ENCODE assay signal across 8 cellular contexts in the genomic region with DNA sequence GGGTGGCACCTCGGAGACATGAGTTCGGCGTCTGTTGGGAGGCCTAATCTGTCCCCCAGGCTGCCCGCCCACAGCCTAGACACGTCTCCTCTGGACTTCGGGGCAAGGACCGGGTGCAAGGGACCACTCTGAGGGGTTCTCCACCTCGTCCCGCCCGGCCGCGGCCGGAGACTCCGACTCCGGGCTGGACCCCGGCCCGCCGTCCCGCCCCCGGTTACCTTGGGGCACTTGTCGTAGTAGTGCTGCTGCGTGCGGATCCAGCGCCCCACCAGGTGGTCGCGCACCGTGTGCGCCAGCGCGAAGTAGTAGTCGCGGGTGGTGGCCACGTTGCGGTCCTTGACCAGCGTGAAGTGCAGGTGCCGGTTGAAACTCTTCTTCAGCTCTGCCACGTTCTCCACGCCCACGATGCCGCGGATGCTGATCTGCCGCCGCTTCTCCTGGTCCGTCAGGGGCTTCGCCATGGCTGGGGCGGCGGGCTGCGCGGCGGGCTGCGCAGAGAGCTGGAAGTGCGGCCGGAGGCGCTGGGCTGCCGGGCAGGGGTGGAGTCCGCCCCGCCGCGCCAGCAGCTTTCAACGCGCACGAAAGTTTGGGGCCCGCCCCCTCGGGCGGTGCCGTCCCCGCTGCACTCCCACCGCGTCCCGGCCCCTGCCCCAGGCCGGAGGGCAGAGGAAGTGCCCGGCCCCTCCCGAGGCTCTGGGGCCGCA. TPM values are rescaled to one million over a fixed set of nuclear protein-coding genes. Genes with fewer than 3 reads are reported as not detected.
DNase-seq lines count a peak whose midpoint lies in the region; ATAC-seq and TF ChIP-seq lines count a peak whose summit lies in the region.

A gene (minus strand): TSS at position 541 of the 704 bp plus-strand sequence. CDS start 80 bp downstream, at position 461.

- H3K9me3 ChIP-seq in right cardiac atrium (ENCODE audit: control insufficient read depth, low read length) (no peaks in the 10 kb centered on the region), psoas muscle (no peaks in the 10 kb centered on the region)

- ATAC-seq in HG03342 (IDR thresholded peaks at IDR 0.05; ENCODE audit: unreplicated experiment) (peak; percentile 77), right cardiac atrium (peak; percentile 97 to 98), psoas muscle (peak; percentile 84 to 94 (median 89)), HG03280 (IDR thresholded peaks at IDR 0.05; ENCODE audit: unreplicated experiment) (no peak)

- no peaks in the 10 kb centered on the region for H3K27me3 ChIP-seq in right cardiac atrium (ENCODE audit: control insufficient read depth, insufficient read depth)
- peaks cover 0 to 2% (median 0%) of the 10 kb centered on the region in 3 donors for H3K27me3 ChIP-seq in psoas muscle (ENCODE audit: insufficient read depth in 3 of 3, low read length in 2 of 3)

- intact Hi-C loops in right cardiac atrium (cut with DNase I) (no loop called here), psoas muscle (cut with DNase I) (no loop called here)

- TF ChIP-seq CTCF in 22Rv1 (IDR thresholded peaks at IDR 0.05) (no peak), GM10266 (IDR thresholded peaks at IDR 0.05; ENCODE audit: control insufficient read depth, insufficient read depth, low read depth, missing control alignments) (no peak), psoas muscle (IDR thresholded peaks at IDR 0.05) (no peak)

- WGBS in adipose tissue, 3 donors, result 0% methylated on average over 55 to 74 of the region's 74 CpGs
- under 1% methylated on average over 74 of the region's 74 CpGs for WGBS in right cardiac atrium
- WGBS in psoas muscle, 3 donors, result 1% methylated on average over 50 to 74 of the region's 74 CpGs

- peak; percentile 70 for DNase-seq in GM10266 (ENCODE audit: extremely low spot score)
- peak; percentile 70 for DNase-seq in OCI-M1 (lab: John Stamatoyannopoulos, UW)
- peak; percentile 84 to 94 (median 94) for DNase-seq in right cardiac atrium
- peak; percentile 82 to 84 for DNase-seq in psoas muscle

- H3K27ac ChIP-seq in 22Rv1 (peak within 1 kb of the TSS; percentile 70), adipose tissue (ENCODE audit: low read depth, low read length) (no peak within 1 kb of the TSS), right cardiac atrium (ENCODE audit: low read length) (peak within 1 kb of the TSS; percentile 16), psoas muscle (peak within 1 kb of the TSS; percentile 71)

- H3K36me3 ChIP-seq in psoas muscle (ENCODE audit: insufficient read depth in 1 of 2, low read depth in 1 of 2), result no peaks in the 10 kb centered on the region

- H3K4me3 ChIP-seq in right cardiac atrium (ENCODE audit: low read length) (peak within 1 kb of the TSS; percentile 76), psoas muscle (peak within 1 kb of the TSS; percentile 92)

- H3K4me1 ChIP-seq in right cardiac atrium (ENCODE audit: control insufficient read depth, insufficient read depth, low read length) (no peaks in the 10 kb centered on the region), psoas muscle (no peaks in the 10 kb centered on the region)

RNA-seq across cellular contexts. Expression of the gene that starts here (rescaled TPM):
- 100 to 1,000 TPM in 1 of 3 donors, 10 to 100 TPM in 2; 17.7 to 147 (median 95.5) TPM for polyA plus RNA-seq in adipose tissue
- total RNA-seq in right cardiac atrium, result 10 to 100 TPM in 3 of 4 donors, 1 to 10 TPM in 1; 6.7 to 16.5 (median 13.0) TPM
- polyA plus RNA-seq in right cardiac atrium, result 9.7 TPM
- 10 to 100 TPM in 3 of 4 donors, 1 to 10 TPM in 1; 7.6 to 24.7 (median 18.8) TPM for total RNA-seq in psoas muscle
- polyA plus RNA-seq in psoas muscle, result 1 to 10 TPM; 2.3 to 5.5 (median 3.6) TPM
